ENCODE assay signal across 20 cellular contexts in the genomic region with DNA sequence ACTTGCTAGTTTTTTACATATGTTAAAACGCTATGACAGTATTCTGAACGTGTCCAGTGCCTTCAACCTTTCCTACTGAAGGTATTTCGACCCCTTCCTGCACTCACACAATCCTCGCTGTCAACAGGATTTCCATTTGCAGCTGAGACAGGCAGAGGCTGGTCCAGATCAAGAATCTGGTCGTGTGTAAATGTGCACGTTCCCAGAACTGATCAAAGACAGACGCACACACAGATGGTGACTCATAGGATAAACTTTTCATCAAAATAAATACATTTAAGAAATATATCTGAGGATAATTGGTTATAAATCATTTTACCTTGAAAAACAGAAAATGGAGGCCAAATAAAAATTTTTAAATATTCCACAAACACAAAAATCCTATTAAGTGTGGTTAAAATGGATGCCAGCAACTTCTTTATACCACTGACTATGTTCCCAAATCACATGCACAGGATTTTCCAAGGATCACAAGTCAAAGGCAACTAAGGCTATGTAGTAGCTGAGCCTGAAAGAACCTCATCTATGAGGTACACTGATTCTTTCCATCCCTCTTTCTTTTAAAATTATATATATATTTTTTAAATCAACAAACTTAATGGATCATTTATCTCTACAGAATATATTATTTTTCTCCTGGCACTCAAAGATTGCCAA.
A peak's percentile ranks its signal among the peaks of the same experiment; 100 is the strongest.
DNase-seq lines count a peak whose midpoint lies in the region; ATAC-seq, FAIRE-seq and TF ChIP-seq lines count a peak whose summit lies in the region.
"Had no signal": no experiment of that assay in that cellular context is flagged by ENCODE, and none has a peak within 500 bp of the region (broad histone marks: within the 10 kb centered on the region; RNA-seq: fewer than 3 reads in every experiment).

No MANE protein-coding gene starts in this region.

- H3K36me3 Mint-ChIP-seq in activated T-helper 17 cell treated with anti-CD3 and anti-CD28 coated beads, Interleukin-2, amount 50 U/mL, for 72 hours (ENCODE audit: low read depth): no peaks in the 10 kb centered on the region

- no peak overlapping the region for H3K27ac Mint-ChIP-seq in activated T-helper 17 cell treated with anti-CD3 and anti-CD28 coated beads, Interleukin-2, amount 50 U/mL, for 72 hours
- H3K27ac Mint-ChIP-seq: activated T-helper 1 cell treated with anti-CD3 and anti-CD28 coated beads, Interleukin-12 subunit alpha, Interleukin-12 subunit beta, Interleukin-2, Interleukin-4 antibody, amounts not matched to agents 30 ng/mL and 10 ng/mL and 1 ng/mL, durations not matched to agents 14 hours and 24 hours and 36 hours; progenitor cell of endocrine pancreas had no signal

- no peaks in the 10 kb centered on the region for H3K4me1 Mint-ChIP-seq in activated T-helper 17 cell treated with anti-CD3 and anti-CD28 coated beads, Interleukin-2, amount 50 U/mL, for 72 hours

- intact Hi-C loops in Right ventricle myocardium inferior (cut with DNase I) (no loop called here), cardiac septum (cut with DNase I) (loop anchor here (2.0 to 5.0 kb wide), 2 partner anchors 45 to 85 kb away; partner anchors contain the start of gene RNF150)

- no peaks in the 10 kb centered on the region for H3K9me3 Mint-ChIP-seq in activated T-helper 17 cell treated with anti-CD3 and anti-CD28 coated beads, Interleukin-2, amount 50 U/mL, for 72 hours

- no peaks in the 10 kb centered on the region for H3K27me3 Mint-ChIP-seq in activated T-helper 17 cell treated with anti-CD3 and anti-CD28 coated beads, Interleukin-2, amount 50 U/mL, for 72 hours
- H3K27me3 Mint-ChIP-seq: progenitor cell of endocrine pancreas had no signal

- no peak for TF ChIP-seq CTCF in epithelial cell of esophagus (IDR thresholded peaks at IDR 0.05; ENCODE audit: insufficient read depth, low read depth, low read length, missing control alignments)

- peak; percentile 68 for FAIRE-seq in islet of Langerhans (lab: Jason Lieb, UNC)

- H3K4me3 Mint-ChIP-seq in activated T-helper 17 cell treated with anti-CD3 and anti-CD28 coated beads, Interleukin-2, amount 50 U/mL, for 72 hours: no peak overlapping the region
- H3K4me3 Mint-ChIP-seq: activated T-helper 1 cell treated with anti-CD3 and anti-CD28 coated beads, Interleukin-12 subunit alpha, Interleukin-12 subunit beta, Interleukin-2, Interleukin-4 antibody, amounts not matched to agents 30 ng/mL and 10 ng/mL and 1 ng/mL, durations not matched to agents 14 hours and 24 hours and 36 hours had no signal

- DNase-seq in Right ventricle myocardium inferior (ENCODE audit: missing footprints) (no peak), cardiac septum (ENCODE audit: low spot score) (no peak), epithelial cell of esophagus (ENCODE audit: low read depth) (peak; percentile 52), T1000 (lab: John Stamatoyannopoulos, UW) (no peak)
- DNase-seq in activated CD8-positive, alpha-beta memory T cell treated with anti-CD3 and anti-CD28 coated beads, Interleukin-2, amount 50 U/mL, for 4 hours: no peak
- DNase-seq in stimulated activated CD4-positive, alpha-beta T cell treated with anti-CD3 and anti-CD28 coated beads, Interleukin-4, amount 100 ng/mL, for 1 hour: no peak
- DNase-seq: 8988T; effector CD8-positive, alpha-beta T cell; left colon; MM.1S; NCI-H2081; NCI-H82; RPMI8226; stimulated activated CD4-positive, alpha-beta T cell treated with anti-CD3 and anti-CD28 coated beads, Interleukin-1b, Interleukin-23, amount 100 ng/mL, for 48 hours; T-helper 9 cell; tibial artery had no signal

- ATAC-seq in Right ventricle myocardium inferior: peak; percentile 77
- ATAC-seq in activated T-helper 17 cell treated with anti-CD3 and anti-CD28 coated beads, Interleukin-2, amount 50 U/mL, for 72 hours (replicated peaks): no peak
- ATAC-seq: left colon had no signal

- H3K4me3 ChIP-seq in epithelial cell of esophagus (ENCODE audit: low read length): no peak overlapping the region
- H3K4me3 ChIP-seq: tibial artery had no signal
